Comparison of ENCODE assay signal across 8 cellular contexts in genomic region chr14:77040995-77041744, GRCh38. TPM values are rescaled to one million over a fixed set of nuclear protein-coding genes. Genes with fewer than 3 reads are reported as not detected.
DNase-seq lines count a peak whose midpoint lies in the region; ATAC-seq and TF ChIP-seq lines count a peak whose summit lies in the region.

No MANE protein-coding gene starts in this region.

- ATAC-seq in GM19463 (IDR thresholded peaks at IDR 0.05; ENCODE audit: unreplicated experiment) = no peak

- no peak for TF ChIP-seq CTCF in neutrophil (IDR thresholded peaks at IDR 0.05)

- 64 to 65% methylated on average over 17 of the region's 17 CpGs for WGBS in ectodermal cell, 2 experiments

- H3K9me3 ChIP-seq in SJCRH30 (replicated peaks) (no peaks in the 10 kb centered on the region), ectodermal cell (ENCODE audit: control insufficient read depth, low read length) (no peaks in the 10 kb centered on the region), neutrophil (no peaks in the 10 kb centered on the region)

- peaks cover 84% of the 10 kb centered on the region for H3K4me1 ChIP-seq in SJCRH30
- H3K4me1 ChIP-seq in ectodermal cell (ENCODE audit: control insufficient read depth, insufficient read depth, low read length) = peaks cover 78% of the 10 kb centered on the region
- peaks cover 71 to 78% of the 10 kb centered on the region in 2 experiments for H3K4me1 ChIP-seq in neutrophil (ENCODE audit: control insufficient read depth in 1 of 2, insufficient read depth in 1 of 2, low read depth in 1 of 2, low read length in 1 of 2)

- H3K27ac ChIP-seq in SJCRH30 (peak overlapping the region; percentile 95), ectodermal cell (ENCODE audit: insufficient read depth, low read depth, low read length, poor library complexity, severe bottlenecking) (peak overlapping the region; percentile 57), neutrophil (peak overlapping the region; percentile 93)

- peak; percentile 79 for DNase-seq in NCI-H2171 treated with DMSO at 0.1 percent for 48 hours (lab: John Stamatoyannopoulos, UW)
- no peak for DNase-seq in NCI-H2171 (lab: John Stamatoyannopoulos, UW)
- DNase-seq in SJCRH30 = no peak
- no peak for DNase-seq in Kasumi-1 (lab: John Stamatoyannopoulos, UW)
- no peak for DNase-seq in LoVo (ENCODE audit: low spot score)

- H3K36me3 ChIP-seq in SJCRH30 (no peaks in the 10 kb centered on the region), ectodermal cell (ENCODE audit: control insufficient read depth, insufficient read depth, low read length) (no peaks in the 10 kb centered on the region), neutrophil (no peaks in the 10 kb centered on the region)

- H3K27me3 ChIP-seq in SJCRH30 = no peaks in the 10 kb centered on the region
- peaks cover 14% of the 10 kb centered on the region for H3K27me3 ChIP-seq in ectodermal cell (ENCODE audit: control insufficient read depth, insufficient read depth, low read length, poor library complexity, severe bottlenecking)
- H3K27me3 ChIP-seq in neutrophil = no peaks in the 10 kb centered on the region

- peak overlapping the region; percentile 53 for H3K4me3 ChIP-seq in SJCRH30
- H3K4me3 ChIP-seq in ectodermal cell (ENCODE audit: insufficient read depth, low read depth, low read length) = no peak overlapping the region
- peak overlapping the region; percentile 68 to 71 for H3K4me3 ChIP-seq in neutrophil (ENCODE audit: low read depth in 1 of 2, low read length in 1 of 2)

RNA-seq across cellular contexts. Expression of gene IRF2BPL, which starts 12.7 kb away (rescaled TPM):
- total RNA-seq in SJCRH30 (2014; rRNA removed; shearing (Covaris generic)) = 21.7 and 23.5 TPM in 2 replicates
- polyA plus RNA-seq in ectodermal cell (2013, experiment 1 of 4) = 15.5 TPM
- 12.7 TPM for polyA plus RNA-seq in ectodermal cell (2013, experiment 2 of 4)
- 15.6 TPM for polyA plus RNA-seq in ectodermal cell (2013, experiment 3 of 4)
- polyA plus RNA-seq in ectodermal cell (2013, experiment 4 of 4) = 16.1 TPM

RNA-seq across cellular contexts. Expression of gene CIPC, which starts 56.9 kb away (rescaled TPM):
- 13.2 and 14.0 TPM in 2 replicates for total RNA-seq in SJCRH30 (2014; rRNA removed; shearing (Covaris generic))
- 23.9 TPM for polyA plus RNA-seq in ectodermal cell (2013, experiment 1 of 4)
- 21.8 TPM for polyA plus RNA-seq in ectodermal cell (2013, experiment 2 of 4)
- polyA plus RNA-seq in ectodermal cell (2013, experiment 3 of 4) = 19.0 TPM
- polyA plus RNA-seq in ectodermal cell (2013, experiment 4 of 4) = 19.4 TPM
